Comparison of ENCODE assay signal across 8 cellular contexts in the genomic region with DNA sequence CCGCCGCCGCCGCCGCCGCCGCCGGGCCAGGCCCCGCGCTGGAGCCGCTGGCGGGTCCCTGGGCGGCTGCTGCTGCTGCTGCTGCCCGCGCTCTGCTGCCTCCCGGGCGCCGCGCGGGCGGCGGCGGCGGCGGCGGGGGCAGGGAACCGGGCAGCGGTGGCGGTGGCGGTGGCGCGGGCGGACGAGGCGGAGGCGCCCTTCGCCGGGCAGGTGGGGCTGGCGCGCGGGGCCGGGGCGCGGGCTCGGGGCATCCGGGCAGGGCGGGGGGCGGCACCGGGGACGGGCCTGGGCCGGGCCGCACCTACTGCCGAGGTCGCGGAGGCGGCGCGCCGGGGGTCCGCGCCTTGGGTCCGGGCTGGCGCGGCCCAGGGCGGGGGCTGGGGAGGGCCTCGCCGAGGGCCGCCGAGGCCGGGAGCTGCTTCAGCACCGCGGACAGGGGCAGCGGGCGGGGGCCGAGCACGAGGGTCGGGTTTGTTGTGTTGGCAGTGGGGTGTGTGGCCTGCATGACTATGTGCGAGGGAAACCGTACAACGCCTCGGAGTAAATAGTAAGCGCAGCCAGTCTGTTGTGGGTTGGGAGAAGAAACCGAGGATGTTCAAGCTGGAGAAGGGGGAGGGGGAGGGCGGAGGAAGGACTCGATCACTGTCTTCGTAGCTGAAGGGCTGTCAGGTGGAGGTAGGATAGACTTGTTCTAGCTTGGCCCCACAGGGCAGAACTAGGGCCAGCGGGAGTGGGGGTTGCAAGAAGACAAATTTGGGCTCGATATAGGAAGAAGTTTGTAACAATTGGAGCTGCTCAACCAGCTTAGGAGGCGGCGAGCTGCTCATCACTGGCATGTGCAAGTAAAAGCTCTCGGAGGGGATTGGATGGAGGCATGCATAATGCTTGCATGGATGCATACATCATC. TPM values are rescaled to one million over a fixed set of nuclear protein-coding genes. Genes with fewer than 3 reads are reported as not detected.
DNase-seq lines count a peak whose midpoint lies in the region; ATAC-seq and TF ChIP-seq lines count a peak whose summit lies in the region.

No MANE protein-coding gene starts in this region.

- CTCF ChIA-PET in WTC11 (lab: Charles Lee) (interaction anchor here (0.8 to 2.2 kb wide), 8 partner anchors 37 to 208 kb away, joined by 3 to 9 read pairs (median 6); partner anchors contain the start of gene EDEM2), mammary epithelial cell (lab: Charles Lee; ENCODE audit: low non-redundant PET) (no interaction called here)

- H3K4me3 ChIP-seq in BLaER1 (peak overlapping the region; percentile 53), mammary epithelial cell (replicated peaks in 1 of 3; ENCODE audit: insufficient read depth in 1 of 3, low read depth in 2 of 3, low read length in 3 of 3) (peak overlapping the region in 2 of 3 experiments; percentile 12 to 25), esophagus squamous epithelium (peak overlapping the region in 2 of 4 donors; percentile 39 to 59)

- H3K4me2 ChIP-seq in BLaER1 (peak overlapping the region; percentile 43), mammary epithelial cell (ENCODE audit: insufficient read depth, low read depth, low read length) (peak overlapping the region; percentile 80)

- H3K27ac ChIP-seq in BLaER1: no peak overlapping the region
- H3K27ac ChIP-seq in mammary epithelial cell (ENCODE audit: insufficient read depth, low read depth, low read length): no peak overlapping the region
- H3K27ac ChIP-seq in esophagus squamous epithelium: no peak overlapping the region

- no peak overlapping the region for H2AFZ ChIP-seq in mammary epithelial cell (ENCODE audit: low read depth, low read length)

- H3K9me3 ChIP-seq in BLaER1 (peaks cover 6% of the 10 kb centered on the region; the same call in 1 of the 2 replicates), mammary epithelial cell (replicated peaks; ENCODE audit: insufficient read depth, low read length) (no peaks in the 10 kb centered on the region), esophagus squamous epithelium (no peaks in the 10 kb centered on the region)

- DNase-seq in HuH-7.5 (ENCODE audit: low spot score) (peak; percentile 84), WTC11 (ENCODE audit: low spot score) (peak; percentile 79), mammary epithelial cell (peak; percentile 23), kidney tubule cell (ENCODE audit: low spot score) (peak; percentile 54), H4 (ENCODE audit: low spot score) (no peak), esophagus squamous epithelium (lab: John Stamatoyannopoulos, UW) (no peak)
- DNase-seq in stimulated activated CD4-positive, alpha-beta T cell treated with anti-CD3 and anti-CD28 coated beads, Interleukin-2, amount 100 ng/mL, for 4 hours (ENCODE audit: low read depth): peak; percentile 9

- POLR2A ChIA-PET in WTC11 (lab: Charles Lee): interaction anchor here (0.6 to 3.0 kb wide), 7 partner anchors 9 to 110 kb away, joined by 3 to 15 read pairs (median 4); no protein-coding TSS in a partner anchor

- H3K36me3 Mint-ChIP-seq in WTC11: no peaks in the 10 kb centered on the region

- TF ChIP-seq CTCF in WTC11 (IDR thresholded peaks at IDR 0.05) (no peak), mammary epithelial cell (conservative IDR thresholded peaks at IDR 0.05 in 1 of 2, IDR thresholded peaks at IDR 0.05 in 1 of 2; ENCODE audit: extremely low read depth in 1 of 2, insufficient read depth in 1 of 2, low read depth in 1 of 2, low read length in 2 of 2) (no peak), esophagus squamous epithelium (IDR thresholded peaks at IDR 0.05) (no peak)

- WGBS in mammary epithelial cell (ENCODE audit: low coverage, missing lambda C conversion rate): 32% methylated on average over 9 of the region's 91 CpGs
- WGBS in esophagus squamous epithelium, 2 donors: 24 to 40% methylated on average over 15 to 17 of the region's 91 CpGs

- ATAC-seq in WTC11: peak; percentile 76

- peaks cover 28% of the 10 kb centered on the region for H3K27me3 Mint-ChIP-seq in WTC11 (ENCODE audit: low read depth)

- H4K20me1 ChIP-seq in BLaER1: peaks cover 73% of the 10 kb centered on the region
- no peaks in the 10 kb centered on the region for H4K20me1 ChIP-seq in mammary epithelial cell (ENCODE audit: insufficient read depth, low read length)

- BruUV-seq in mammary epithelial cell (replicated peaks; lab: Mats Ljungman, UMichigan): no TSS peak

- peaks cover 15% of the 10 kb centered on the region for H3K4me1 Mint-ChIP-seq in WTC11

- H3K79me2 ChIP-seq in mammary epithelial cell (ENCODE audit: insufficient read depth, low read length): no peaks in the 10 kb centered on the region

- H3K36me3 ChIP-seq in BLaER1 (no peaks in the 10 kb centered on the region), mammary epithelial cell (ENCODE audit: insufficient read depth, low read length) (no peaks in the 10 kb centered on the region), esophagus squamous epithelium (no peaks in the 10 kb centered on the region)

- intact Hi-C loops in mammary epithelial cell (cut with micrococcal nuclease): no loop called here
- intact Hi-C loops in esophagus squamous epithelium (cut with DNase I): no loop called here

- H3K27me3 ChIP-seq in BLaER1: peaks cover 64% of the 10 kb centered on the region
- peaks cover 8% of the 10 kb centered on the region for H3K27me3 ChIP-seq in mammary epithelial cell (ENCODE audit: insufficient read depth, low read length)
- H3K27me3 ChIP-seq in esophagus squamous epithelium: peaks cover 0 to 28% (median 0%) of the 10 kb centered on the region in 4 donors

- no peaks in the 10 kb centered on the region for H3K4me1 ChIP-seq in BLaER1
- no peaks in the 10 kb centered on the region for H3K4me1 ChIP-seq in mammary epithelial cell (ENCODE audit: insufficient read depth, low read length)
- peaks cover 0 to 12% (median 4%) of the 10 kb centered on the region in 3 donors for H3K4me1 ChIP-seq in esophagus squamous epithelium

- H3K9me3 Mint-ChIP-seq in WTC11: peaks cover 5% of the 10 kb centered on the region

- no peak overlapping the region for H3K27ac Mint-ChIP-seq in WTC11

- in situ Hi-C loops in mammary epithelial cell (cut with MboI; ENCODE audit: low sequenced_read_pairs in 2 of 2): no loop called here

- TF ChIP-seq POLR2A in esophagus squamous epithelium (IDR thresholded peaks at IDR 0.05): no peak

- H3K4me3 Mint-ChIP-seq in WTC11: peak overlapping the region; percentile 71

- dilution Hi-C loops in mammary epithelial cell (cut with HindIII; ENCODE audit: low sequenced_read_pairs): no loop called here

- H3K9ac ChIP-seq in BLaER1: no peak overlapping the region
- no peak overlapping the region for H3K9ac ChIP-seq in mammary epithelial cell (ENCODE audit: insufficient read depth, low read length)

TF ChIP-seq in WTC11, 78 proteins besides CTCF, POLR2A, EP300 and RAD21 (continues in another document):
- peak; percentile 70; the same call in 1 of the 2 replicates for TF ChIP-seq GABPB1 (CRISPR knock-in tag; IDR thresholded peaks at IDR 0.05)
- peak; percentile 83; the same call in 1 of the 2 replicates for TF ChIP-seq SMAD4 (CRISPR knock-in tag; IDR thresholded peaks at IDR 0.05)
- TF ChIP-seq TEAD1 (CRISPR knock-in tag; IDR thresholded peaks at IDR 0.05): peak; percentile 97
- peak; percentile 83; the same call in 1 of the 2 replicates for TF ChIP-seq TP53 (CRISPR knock-in tag; IDR thresholded peaks at IDR 0.05)
- peak; percentile 81 for TF ChIP-seq E2F1 (CRISPR knock-in tag; IDR thresholded peaks at IDR 0.05)
- TF ChIP-seq, protein P1, sequence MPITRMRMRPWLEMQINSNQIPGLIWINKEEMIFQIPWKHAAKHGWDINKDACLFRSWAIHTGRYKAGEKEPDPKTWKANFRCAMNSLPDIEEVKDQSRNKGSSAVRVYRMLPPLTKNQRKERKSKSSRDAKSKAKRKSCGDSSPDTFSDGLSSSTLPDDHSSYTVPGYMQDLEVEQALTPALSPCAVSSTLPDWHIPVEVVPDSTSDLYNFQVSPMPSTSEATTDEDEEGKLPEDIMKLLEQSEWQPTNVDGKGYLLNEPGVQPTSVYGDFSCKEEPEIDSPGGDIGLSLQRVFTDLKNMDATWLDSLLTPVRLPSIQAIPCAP (CRISPR knock-in tag; IDR thresholded peaks at IDR 0.05): peak; percentile 81; the same call in 1 of the 2 replicates
- no peak; the same call in 1 of the 2 replicates for TF ChIP-seq RELA (CRISPR knock-in tag; IDR thresholded peaks at IDR 0.05; ENCODE audit: borderline replicate concordance)

RNA-seq across cellular contexts. Expression of gene MMP24, which starts 0.5 kb away (rescaled TPM):
- total RNA-seq in WTC11 (2021) (6.6 to 16.8 TPM (median 7.2 TPM) in 3 replicates), mammary epithelial cell (1 to 10 TPM in 1 of 2 donors, under 1 TPM in 1; 0.12 to 6.8 TPM), esophagus squamous epithelium (under 1 TPM in 3 of 4 donors, not detected in 1; 0.06 to 0.38 (median 0.08) TPM)
- polyA plus RNA-seq in mammary epithelial cell: 0.11 TPM
- polyA minus RNA-seq in mammary epithelial cell: not detected
- 0.33 and 0.68 TPM in 2 replicates for total RNA-seq in H4 (2014; rRNA removed; shearing (Covaris generic))

RNA-seq across cellular contexts. Expression of gene MMP24OS, which starts 50.9 kb away (rescaled TPM):
- total RNA-seq in WTC11 (2021): 44.0 to 50.6 TPM (median 44.9 TPM) in 3 replicates
- total RNA-seq in mammary epithelial cell: 10 to 100 TPM; 30.8 to 94.6 TPM
- polyA plus RNA-seq in mammary epithelial cell: 34.1 TPM
- polyA minus RNA-seq in mammary epithelial cell: 105 TPM
- 4.0 and 10.4 TPM in 2 replicates for total RNA-seq in H4 (2014; rRNA removed; shearing (Covaris generic))
- 10 to 100 TPM; 12.8 to 21.5 (median 18.7) TPM for total RNA-seq in esophagus squamous epithelium

RNA-seq across cellular contexts. Expression of gene PROCR, which starts 55.2 kb away (rescaled TPM):
- total RNA-seq in WTC11 (2021): 20.5 to 29.7 TPM (median 22.2 TPM) in 3 replicates
- total RNA-seq in mammary epithelial cell: 10 to 100 TPM; 19.2 to 44.8 TPM
- 68.8 TPM for polyA plus RNA-seq in mammary epithelial cell
- polyA minus RNA-seq in mammary epithelial cell: 22.0 TPM
- 112 and 120 TPM in 2 replicates for total RNA-seq in H4 (2014; rRNA removed; shearing (Covaris generic))
- 10 to 100 TPM in 3 of 4 donors, 1 to 10 TPM in 1; 2.5 to 19.6 (median 14.6) TPM for total RNA-seq in esophagus squamous epithelium

RNA-seq across cellular contexts. Expression of gene EIF6, which starts 57.5 kb away (rescaled TPM):
- 130 to 157 TPM (median 133 TPM) in 3 replicates for total RNA-seq in WTC11 (2021)
- 100 to 1,000 TPM; 203 to 285 TPM for total RNA-seq in mammary epithelial cell
- polyA plus RNA-seq in mammary epithelial cell: 427 TPM
- 408 TPM for polyA minus RNA-seq in mammary epithelial cell
- 228 and 244 TPM in 2 replicates for total RNA-seq in H4 (2014; rRNA removed; shearing (Covaris generic))
- 100 to 1,000 TPM; 176 to 240 (median 198) TPM for total RNA-seq in esophagus squamous epithelium

Comparison
In these comparisons a context has a peak if more than half of its experiments do, and no peak if none do; other contexts are left out.
1. DNase-seq: peak in HuH-7.5 (single experiment), WTC11 (single experiment), mammary epithelial cell (single experiment), kidney tubule cell (single experiment) and stimulated activated CD4-positive, alpha-beta T cell treated with anti-CD3 and anti-CD28 coated beads, Interleukin-2, amount 100 ng/mL, for 4 hours (single experiment); none in H4 (single experiment) and esophagus squamous epithelium (single experiment).